10 cellular contexts compared by ENCODE assay signal in genomic region chr1:221987860-221988520, GRCh38.
DNase-seq lines count a peak whose midpoint lies in the region; ATAC-seq and TF ChIP-seq lines count a peak whose summit lies in the region.
"Had no signal": no experiment of that assay in that cellular context is flagged by ENCODE, and none has a peak within 500 bp of the region (broad histone marks: within the 10 kb centered on the region; RNA-seq: fewer than 3 reads in every experiment).

No MANE protein-coding gene starts in this region.

- TSS peak; percentile 59 for BruUV-seq in mammary epithelial cell (replicated peaks; lab: Mats Ljungman, UMichigan)

- H3K36me3 ChIP-seq in mammary epithelial cell (ENCODE audit: insufficient read depth, low read length): no peaks in the 10 kb centered on the region
- H3K36me3 ChIP-seq: ascending aorta had no signal

- 13% methylated on average over 6 of the region's 6 CpGs for WGBS in mammary epithelial cell (ENCODE audit: low coverage, missing lambda C conversion rate)

- H2AFZ ChIP-seq in mammary epithelial cell (ENCODE audit: low read depth, low read length): no peak overlapping the region

- peaks cover 65% of the 10 kb centered on the region for H3K4me1 ChIP-seq in mammary epithelial cell (ENCODE audit: insufficient read depth, low read length)
- H3K4me1 ChIP-seq: ascending aorta had no signal

- peak overlapping the region; percentile 18 for H3K4me2 ChIP-seq in mammary epithelial cell (ENCODE audit: insufficient read depth, low read depth, low read length)

- H3K9me3 ChIP-seq in mammary epithelial cell (replicated peaks; ENCODE audit: insufficient read depth, low read length): no peaks in the 10 kb centered on the region
- H3K9me3 ChIP-seq: ascending aorta had no signal

- in situ Hi-C loops in mammary epithelial cell (cut with MboI; ENCODE audit: low sequenced_read_pairs in 2 of 2): no loop called here

- no peaks in the 10 kb centered on the region for H4K20me1 ChIP-seq in mammary epithelial cell (ENCODE audit: insufficient read depth, low read length)

- ATAC-seq in HG03354 (IDR thresholded peaks at IDR 0.05; ENCODE audit: poor library complexity, severe bottlenecking, unreplicated experiment): no peak
- ATAC-seq in GM21360 (IDR thresholded peaks at IDR 0.05; ENCODE audit: unreplicated experiment): no peak

- no peak overlapping the region for H3K4me3 ChIP-seq in mammary epithelial cell (replicated peaks in 1 of 3; ENCODE audit: insufficient read depth in 1 of 3, low read depth in 2 of 3, low read length in 3 of 3)
- H3K4me3 ChIP-seq: ascending aorta had no signal

- intact Hi-C loops in mammary epithelial cell (cut with micrococcal nuclease): loop anchor here (2.0 kb wide), 1 partner anchor 179 kb away; no protein-coding TSS in a partner anchor

- TF ChIP-seq CTCF in mammary epithelial cell (conservative IDR thresholded peaks at IDR 0.05 in 1 of 2, IDR thresholded peaks at IDR 0.05 in 1 of 2; ENCODE audit: extremely low read depth in 1 of 2, insufficient read depth in 1 of 2, low read depth in 1 of 2, low read length in 2 of 2): no peak

- H3K9ac ChIP-seq in mammary epithelial cell (ENCODE audit: insufficient read depth, low read length): peak overlapping the region; percentile 82

- no peaks in the 10 kb centered on the region for H3K27me3 ChIP-seq in mammary epithelial cell (ENCODE audit: insufficient read depth, low read length)
- H3K27me3 ChIP-seq: ascending aorta had no signal

- no peaks in the 10 kb centered on the region for H3K79me2 ChIP-seq in mammary epithelial cell (ENCODE audit: insufficient read depth, low read length)

- DNase-seq in EH (ENCODE audit: low read depth): peak; percentile 79
- DNase-seq in NCI-H1694 (lab: John Stamatoyannopoulos, UW): peak; percentile 83
- DNase-seq in mammary epithelial cell: peak; percentile 99
- DNase-seq in non-pigmented ciliary epithelial cell (ENCODE audit: low read depth): peak; percentile 90
- DNase-seq in NCI-H2107 (lab: John Stamatoyannopoulos, UW): no peak
- DNase-seq: activated CD4-positive, alpha-beta T cell treated with anti-CD3 and anti-CD28 coated beads, Interleukin-2, amount 10 ng/mL, durations not matched to agents 7 days and 5 days; occipital lobe had no signal

- dilution Hi-C loops in mammary epithelial cell (cut with HindIII; ENCODE audit: low sequenced_read_pairs): no loop called here

- peak overlapping the region; percentile 99 for H3K27ac ChIP-seq in mammary epithelial cell (ENCODE audit: insufficient read depth, low read depth, low read length)
- H3K27ac ChIP-seq: ascending aorta had no signal

- CTCF ChIA-PET in mammary epithelial cell (lab: Charles Lee; ENCODE audit: low non-redundant PET): no interaction called here
